ENCODE assay signal across 8 cellular contexts in genomic region chr12:110804406-110804805, GRCh38. TPM values are rescaled to one million over a fixed set of nuclear protein-coding genes. Genes with fewer than 3 reads are reported as not detected.
"Had no signal": no experiment of that assay in that cellular context is flagged by ENCODE, and none has a peak within 500 bp of the region (broad histone marks: within the 10 kb centered on the region; RNA-seq: fewer than 3 reads in every experiment).

No MANE protein-coding gene starts in this region.

- DNase-seq: GDM1, GF-D8 had no signal

- ATAC-seq: GM12878 had no signal

- H3K4me3 ChIP-seq: GM12878 had no signal

- FAIRE-seq: G401.6, GM12878, GM12891, GM18507, GM19239 had no signal

RNA-seq across cellular contexts. Expression of gene CCDC63, which starts 42.4 kb away (rescaled TPM):
- total RNA-seq: G401, GM12878 had no signal
- polyA plus RNA-seq: GM12878 had no signal
